ENCODE assay signal across 8 cellular contexts in genomic region chr12:48119078-48119833, GRCh38. TPM values are rescaled to one million over a fixed set of nuclear protein-coding genes. Genes with fewer than 3 reads are reported as not detected.
A peak's percentile ranks its signal among the peaks of the same experiment; 100 is the strongest.
DNase-seq lines count a peak whose midpoint lies in the region; ATAC-seq and TF ChIP-seq lines count a peak whose summit lies in the region.

Gene PFKM, plus strand, starts transcription at chr12:48119364. Its CDS starts 3,411 bp downstream, at chr12:48122775.

- ATAC-seq in GM19025 (IDR thresholded peaks at IDR 0.05; ENCODE audit: low read depth, unreplicated experiment) (peak; percentile 100), HG03280 (IDR thresholded peaks at IDR 0.05; ENCODE audit: unreplicated experiment) (peak; percentile 99)

- peaks cover 5% of the 10 kb centered on the region for H3K36me3 Mint-ChIP-seq in chondrocyte (ENCODE audit: low read depth)

- peak; percentile 87 for DNase-seq in AG10803 (ENCODE audit: low read depth)
- DNase-seq in NCI-H446 (lab: John Stamatoyannopoulos, UW): peak; percentile 50 to 87
- DNase-seq in activated CD4-positive, alpha-beta T cell treated with anti-CD3 and anti-CD28 coated beads for 1 hour: peak; percentile 41
- no peak for DNase-seq in chondrocyte (ENCODE audit: low spot score)
- DNase-seq in kidney epithelial cell (ENCODE audit: low read depth): peak; percentile 67
- peak; percentile 19 to 32 for DNase-seq in stimulated activated CD4-positive, alpha-beta T cell treated with anti-CD3 and anti-CD28 coated beads, Interleukin-1b, Interleukin-23, amount 100 ng/mL, for 1 hour (ENCODE audit: low read depth in 2 of 2)

- no peak for TF ChIP-seq CTCF in AG10803 (conservative IDR thresholded peaks at IDR 0.05; ENCODE audit: low read length)
- TF ChIP-seq CTCF in chondrocyte (IDR thresholded peaks at IDR 0.05): no peak
- no peak for TF ChIP-seq CTCF in kidney epithelial cell (IDR thresholded peaks at IDR 0.05; ENCODE audit: insufficient read depth, low read length, poor library complexity, severe bottlenecking)

- peak within 1 kb of the TSS; percentile 95 for H3K4me3 ChIP-seq in AG10803 (ENCODE audit: low read length)
- H3K4me3 ChIP-seq in kidney epithelial cell (ENCODE audit: low read depth, low read length): peak within 1 kb of the TSS; percentile 63

- no peaks in the 10 kb centered on the region for H3K27me3 ChIP-seq in kidney epithelial cell (ENCODE audit: control insufficient read depth, insufficient read depth, low read length)

- peaks cover 2% of the 10 kb centered on the region for H3K36me3 ChIP-seq in kidney epithelial cell (ENCODE audit: control insufficient read depth, insufficient read depth, low read length)

- H3K4me1 Mint-ChIP-seq in chondrocyte (ENCODE audit: low read depth): peaks cover 24% of the 10 kb centered on the region

- H3K27me3 Mint-ChIP-seq in chondrocyte (ENCODE audit: low read depth): peaks cover 12% of the 10 kb centered on the region

- H3K9me3 Mint-ChIP-seq in chondrocyte (ENCODE audit: low read depth): no peaks in the 10 kb centered on the region

- peak within 1 kb of the TSS; percentile 99 for H3K4me3 Mint-ChIP-seq in chondrocyte (ENCODE audit: unreplicated experiment)

- peak within 1 kb of the TSS; percentile 94 for H3K27ac Mint-ChIP-seq in chondrocyte (ENCODE audit: unreplicated experiment)

RNA-seq across cellular contexts. Expression of gene PFKM, which starts in this region (rescaled TPM):
- total RNA-seq in chondrocyte (60.9 to 82.3 TPM (median 61.2 TPM) in 3 replicates), kidney epithelial cell (29.8 and 33.9 TPM in 2 replicates)
